ENCODE assay signal across 19 cellular contexts in the genomic region with DNA sequence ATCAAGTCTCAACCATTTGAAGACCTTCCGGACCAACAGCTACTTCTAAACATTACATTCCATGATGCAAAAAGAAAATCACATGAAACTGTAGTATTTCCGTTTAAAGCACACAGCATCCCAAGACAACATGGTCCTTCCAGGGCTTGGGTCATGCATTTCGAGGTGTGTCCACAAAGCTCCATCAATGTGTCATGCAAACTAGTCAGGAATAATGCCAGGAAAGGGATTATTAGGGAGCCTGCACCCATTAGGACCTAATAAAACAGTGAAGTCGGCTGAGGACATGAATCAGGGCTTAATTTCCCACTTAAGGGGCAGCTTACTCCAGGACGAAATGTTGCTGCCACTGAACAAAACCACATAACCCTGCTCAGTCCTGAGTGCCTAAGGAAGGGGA.
"Had no signal": no experiment of that assay in that cellular context is flagged by ENCODE, and none has a peak within 500 bp of the region (broad histone marks: within the 10 kb centered on the region; RNA-seq: fewer than 3 reads in every experiment).

No MANE protein-coding gene starts in this region.

- H3K9me3 ChIP-seq: sigmoid colon, SK-N-SH, spleen, testis, upper lobe of left lung had no signal

- H3K4me1 Mint-ChIP-seq: mesothelial cell of epicardium had no signal

- H3K9me3 Mint-ChIP-seq: activated CD8-positive, alpha-beta T cell treated with anti-CD3 and anti-CD28 coated beads for 36 hours; activated naive CD4-positive, alpha-beta T cell treated with anti-CD3 and anti-CD28 coated beads, Interleukin-2, amount 10 ng/mL, durations not matched to agents 7 days and 5 days; nephron; stimulated activated memory B cell treated with anti-CD40 and anti-IgM and Interleukin-4, amounts not matched to agents 10 μg/mL and 1 μg/mL and 100 μg/mL, for 72 hours had no signal

- H3K27ac Mint-ChIP-seq: activated naive CD4-positive, alpha-beta T cell treated with anti-CD3 and anti-CD28 coated beads, Interleukin-2, amount 10 ng/mL, durations not matched to agents 7 days and 5 days; mesothelial cell of epicardium; stimulated activated memory B cell treated with anti-CD40 and anti-IgM and Interleukin-4, amounts not matched to agents 10 μg/mL and 1 μg/mL and 100 μg/mL, for 72 hours had no signal

- H3K27me3 ChIP-seq: sigmoid colon, spleen, testis, upper lobe of left lung had no signal

- H3K4me3 Mint-ChIP-seq: activated CD8-positive, alpha-beta T cell treated with anti-CD3 and anti-CD28 coated beads for 36 hours; activated naive CD4-positive, alpha-beta T cell treated with anti-CD3 and anti-CD28 coated beads, Interleukin-2, amount 10 ng/mL, durations not matched to agents 7 days and 5 days; mesothelial cell of epicardium; nephron; stimulated activated memory B cell treated with anti-CD40 and anti-IgM and Interleukin-4, amounts not matched to agents 10 μg/mL and 1 μg/mL and 100 μg/mL, for 72 hours had no signal

- H3K27ac ChIP-seq: parathyroid adenoma, sigmoid colon, spleen, testis, upper lobe of left lung, VCaP had no signal

- H3K4me3 ChIP-seq: lung, sigmoid colon, spleen, testis, upper lobe of left lung had no signal

- ATAC-seq: activated CD8-positive, alpha-beta T cell treated with anti-CD3 and anti-CD28 coated beads for 36 hours; stimulated activated memory B cell treated with anti-CD40 and anti-IgM and Interleukin-4, amounts not matched to agents 10 μg/mL and 1 μg/mL and 100 μg/mL, for 72 hours had no signal

- H3K36me3 ChIP-seq: sigmoid colon, upper lobe of left lung had no signal

- H3K36me3 Mint-ChIP-seq: mesothelial cell of epicardium had no signal

- H3K4me1 ChIP-seq: parathyroid adenoma, sigmoid colon, upper lobe of left lung had no signal

- H3K27me3 Mint-ChIP-seq: activated CD8-positive, alpha-beta T cell treated with anti-CD3 and anti-CD28 coated beads for 36 hours; activated naive CD4-positive, alpha-beta T cell treated with anti-CD3 and anti-CD28 coated beads, Interleukin-2, amount 10 ng/mL, durations not matched to agents 7 days and 5 days; stimulated activated memory B cell treated with anti-CD40 and anti-IgM and Interleukin-4, amounts not matched to agents 10 μg/mL and 1 μg/mL and 100 μg/mL, for 72 hours had no signal

- DNase-seq: activated CD4-positive, alpha-beta T cell treated with anti-CD3 and anti-CD28 coated beads for 1 hour; activated CD8-positive, alpha-beta T cell treated with anti-CD3 and anti-CD28 coated beads for 36 hours; activated effector memory CD4-positive, alpha-beta T cell treated with Interleukin-2 at 50 U/mL for 16 hours; activated naive CD4-positive, alpha-beta T cell treated with anti-CD3 and anti-CD28 coated beads, Interleukin-2, amount 10 ng/mL, durations not matched to agents 7 days and 5 days; activated T-cell treated with anti-CD3 and anti-CD28 coated beads, Interleukin-2, amount 50 U/mL, for 1 hour; dermis blood vessel endothelial cell; effector memory CD4-positive, alpha-beta T cell; sigmoid colon; spleen; stimulated activated CD4-positive, alpha-beta T cell treated with anti-CD3 and anti-CD28 coated beads, Interleukin-4, amount 100 ng/mL, for 4 hours; upper lobe of left lung had no signal
